Comparison of ENCODE assay signal across 7 cellular contexts in genomic region chr3:168250415-168250861, GRCh38.
DNase-seq lines count a peak whose midpoint lies in the region; ATAC-seq, FAIRE-seq and TF ChIP-seq lines count a peak whose summit lies in the region.

No MANE protein-coding gene starts in this region.

- FAIRE-seq in GM18507 (lab: Jason Lieb, UNC): peak; percentile 64

- no peak for TF ChIP-seq CTCF in gastroesophageal sphincter (IDR thresholded peaks at IDR 0.05)

- peaks cover 4% of the 10 kb centered on the region; the same call in 1 of the 2 replicates for H3K36me3 ChIP-seq in HAP-1 (replicated peaks)
- H3K36me3 ChIP-seq in gastroesophageal sphincter: no peaks in the 10 kb centered on the region
- H3K36me3 ChIP-seq in skeletal muscle tissue (ENCODE audit: control insufficient read depth in 3 of 3, insufficient read depth in 3 of 3, low read length in 3 of 3): no peaks in the 10 kb centered on the region

- TF ChIP-seq POLR2A in gastroesophageal sphincter (IDR thresholded peaks at IDR 0.05): no peak

- in situ Hi-C loops in HAP-1 (cut with MboI; ENCODE audit: low sequenced_read_pairs): no loop called here

- H3K4me1 ChIP-seq in HAP-1 (peaks cover 17% of the 10 kb centered on the region), gastroesophageal sphincter (peaks cover 0 to 30% (median 10%) of the 10 kb centered on the region in 3 donors), skeletal muscle tissue (ENCODE audit: control insufficient read depth in 3 of 3, insufficient read depth in 3 of 3, low read length in 3 of 3) (peaks cover 13 to 22% (median 16%) of the 10 kb centered on the region in 3 donors)

- H3K4me3 ChIP-seq in HAP-1 (peak overlapping the region; percentile 80), gastroesophageal sphincter (peak overlapping the region; percentile 63 to 66), skeletal muscle tissue (ENCODE audit: low read length in 3 of 3) (peak overlapping the region; percentile 72 to 75 (median 74))

- TF ChIP-seq EP300 in gastroesophageal sphincter (IDR thresholded peaks at IDR 0.05): no peak

- DNase-seq in GM18507 (ENCODE audit: extremely low spot score, insufficient read length, low read depth): no peak
- DNase-seq in HAP-1 (ENCODE audit: low spot score in 2 of 2): peak; percentile 37 to 52
- DNase-seq in OCI-M1 (lab: John Stamatoyannopoulos, UW): peak; percentile 44
- DNase-seq in activated gamma-delta T cell (lab: John Stamatoyannopoulos, UW): no peak
- DNase-seq in MV-4-11 (lab: John Stamatoyannopoulos, UW): no peak

- no peaks in the 10 kb centered on the region for H3K27me3 ChIP-seq in HAP-1 (ENCODE audit: low read depth)
- H3K27me3 ChIP-seq in gastroesophageal sphincter: peaks cover 25% of the 10 kb centered on the region
- H3K27me3 ChIP-seq in skeletal muscle tissue (ENCODE audit: control insufficient read depth in 3 of 3, insufficient read depth in 3 of 3, low read length in 3 of 3): peaks cover 3 to 4% (median 3%) of the 10 kb centered on the region in 3 donors

- peaks cover 6% of the 10 kb centered on the region; the same call in 1 of the 2 replicates for H3K9me3 ChIP-seq in HAP-1
- H3K9me3 ChIP-seq in gastroesophageal sphincter: no peaks in the 10 kb centered on the region
- H3K9me3 ChIP-seq in skeletal muscle tissue (ENCODE audit: control insufficient read depth in 3 of 3, low read length in 3 of 3): no peaks in the 10 kb centered on the region

- peak overlapping the region in 1 of 3 donors; percentile 48 for H3K9ac ChIP-seq in skeletal muscle tissue (ENCODE audit: low read depth in 1 of 3, low read length in 3 of 3)

- ATAC-seq in gastroesophageal sphincter: no peak

- peak overlapping the region in 2 of 4 donors; percentile 58 to 76 for H3K27ac ChIP-seq in gastroesophageal sphincter
- no peak overlapping the region for H3K27ac ChIP-seq in skeletal muscle tissue (ENCODE audit: low read depth, low read length)

- WGBS in gastroesophageal sphincter (ENCODE audit: low coverage in 1 of 2), 2 donors: 5 to 7% methylated on average over 11 to 13 of the region's 16 CpGs

Comparison
In these comparisons a context has a peak if more than half of its experiments do, and no peak if none do; other contexts are left out.
1. DNase-seq: peak in HAP-1 (2 of 2) and OCI-M1 (single experiment); none in GM18507 (single experiment), activated gamma-delta T cell (single experiment) and MV-4-11 (single experiment).
2. Peak in every context shown above with its lines, with median percentiles within 50 percentile points of each other: H3K4me3 ChIP-seq.